In the genomic region with DNA sequence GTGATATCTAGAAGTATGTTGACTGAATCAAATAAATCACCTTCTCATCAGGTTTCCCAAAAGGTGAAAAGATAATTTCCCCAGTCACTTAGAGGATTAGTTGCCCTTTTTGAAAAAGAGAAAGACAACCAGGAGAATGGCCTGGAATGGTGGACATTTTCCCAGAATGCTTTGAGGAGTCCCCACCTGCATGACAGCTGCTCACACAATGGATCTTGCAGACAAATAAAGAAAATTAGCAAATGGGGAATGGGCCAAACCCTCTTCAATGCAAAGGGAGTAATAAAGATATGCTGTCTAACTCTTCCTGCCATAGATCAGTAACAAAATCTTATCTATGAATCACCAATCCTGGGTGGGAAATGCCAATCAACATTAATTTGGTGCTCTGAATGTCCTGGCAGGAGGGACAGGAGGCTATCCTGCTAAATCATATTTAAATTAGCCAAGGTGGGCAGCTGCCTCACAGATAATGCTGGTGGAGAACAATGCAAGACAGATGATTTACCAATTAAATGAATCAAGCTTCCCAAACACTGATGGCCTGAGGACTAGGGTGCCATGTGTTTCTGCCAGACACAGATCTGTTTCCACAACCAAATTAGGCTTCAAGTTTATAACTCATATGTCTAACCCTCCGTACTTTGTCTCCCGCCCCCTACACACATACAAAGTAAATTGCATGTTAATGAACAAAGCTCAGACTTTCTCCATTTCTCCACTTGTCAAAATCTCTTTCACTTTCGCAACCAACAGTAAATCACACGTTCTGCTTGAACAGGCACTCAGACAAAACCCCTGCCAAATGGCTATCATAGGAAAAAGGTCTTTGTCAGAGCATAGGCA, we compare ENCODE assay signal across 8 cellular contexts.
DNase-seq lines count a peak whose midpoint lies in the region; ATAC-seq, FAIRE-seq and TF ChIP-seq lines count a peak whose summit lies in the region.

No MANE protein-coding gene starts in this region.

- no peak for FAIRE-seq in HepG2 (lab: Jason Lieb, UNC)

- no TSS peak for BruUV-seq in HepG2 (replicated peaks; lab: Mats Ljungman, UMichigan)

- no peaks in the 10 kb centered on the region for H3K36me3 ChIP-seq in liver (ENCODE audit: control insufficient read depth in 4 of 4, insufficient read depth in 3 of 4, low read depth in 1 of 4, low read length in 3 of 4)
- H3K36me3 ChIP-seq in HepG2 (replicated peaks in 1 of 2; ENCODE audit: control insufficient read depth in 1 of 2, insufficient read depth in 2 of 2, low read length in 2 of 2): no peaks in the 10 kb centered on the region
- H3K36me3 ChIP-seq in Karpas-422 (ENCODE audit: insufficient read depth, low read length): no peaks in the 10 kb centered on the region

- H3K9me3 ChIP-seq in liver (ENCODE audit: control insufficient read depth in 4 of 4, low read length in 3 of 4) (no peaks in the 10 kb centered on the region), HepG2 (ENCODE audit: low read length) (peaks cover 25% of the 10 kb centered on the region; the same call in 1 of the 2 replicates), Karpas-422 (ENCODE audit: low read length) (no peaks in the 10 kb centered on the region)

- no peak overlapping the region for H3K4me2 ChIP-seq in HepG2 (ENCODE audit: low read depth, low read length)
- H3K4me2 ChIP-seq in Karpas-422 (ENCODE audit: low read depth, low read length, poor library complexity, severe bottlenecking): no peak overlapping the region

- H3K9ac ChIP-seq in liver (ENCODE audit: low read depth in 1 of 2, low read length in 2 of 2) (no peak overlapping the region), HepG2 (ENCODE audit: insufficient read depth, low read depth, low read length) (no peak overlapping the region), Karpas-422 (ENCODE audit: low read length) (no peak overlapping the region)

- TF ChIP-seq EP300 in HepG2 (IDR thresholded peaks at IDR 0.05; ENCODE audit: low read depth in 2 of 2, low read length in 2 of 2): no peak
- no peak for TF ChIP-seq EP300 in HepG2 (CRISPR knock-in tag; IDR thresholded peaks at IDR 0.05; ENCODE audit: borderline replicate concordance)

- TF ChIP-seq RAD21 in liver (IDR thresholded peaks at IDR 0.05) (no peak), HepG2 (CRISPR knock-in tag; IDR thresholded peaks at IDR 0.05) (no peak)

- ATAC-seq in HepG2 (no peak), HG03066 (IDR thresholded peaks at IDR 0.05; ENCODE audit: low read depth, unreplicated experiment) (peak; percentile 89)
- ATAC-seq in naive thymus-derived CD8-positive, alpha-beta T cell: no peak

- H3K27me3 ChIP-seq in liver (ENCODE audit: control insufficient read depth in 4 of 4, insufficient read depth in 4 of 4, low read length in 3 of 4) (no peaks in the 10 kb centered on the region), HepG2 (ENCODE audit: control insufficient read depth in 1 of 2, insufficient read depth in 2 of 2, low read length in 2 of 2) (no peaks in the 10 kb centered on the region), Karpas-422 (ENCODE audit: low read length) (no peaks in the 10 kb centered on the region)

- no peaks in the 10 kb centered on the region for H3K4me1 ChIP-seq in liver (ENCODE audit: control insufficient read depth in 4 of 4, insufficient read depth in 4 of 4, low read length in 3 of 4)
- no peaks in the 10 kb centered on the region for H3K4me1 ChIP-seq in HepG2 (ENCODE audit: insufficient read depth, low read length)
- no peaks in the 10 kb centered on the region for H3K4me1 ChIP-seq in Karpas-422 (ENCODE audit: low read length)

- peaks cover 0 to 14% (median 0%) of the 10 kb centered on the region in 9 donors for H3K9me3 Mint-ChIP-seq in naive thymus-derived CD8-positive, alpha-beta T cell
- H3K9me3 Mint-ChIP-seq in HFFc6: peaks cover 15% of the 10 kb centered on the region

- peaks cover 3 to 15% (median 6%) of the 10 kb centered on the region in 4 donors for H3K4me1 Mint-ChIP-seq in naive thymus-derived CD8-positive, alpha-beta T cell
- no peaks in the 10 kb centered on the region for H3K4me1 Mint-ChIP-seq in HFFc6 (ENCODE audit: low read depth)

- WGBS in liver: 33% methylated on average over 4 of the region's 4 CpGs
- WGBS in HepG2 (ENCODE audit: low lambda C conversion rate): 11% methylated on average over 4 of the region's 4 CpGs

- POLR2A ChIA-PET in HepG2 (lab: Yijun Ruan, JAX): no interaction called here
- POLR2A ChIA-PET in naive thymus-derived CD8-positive, alpha-beta T cell (lab: Charles Lee): no interaction called here

- H2AFZ ChIP-seq in HepG2 (ENCODE audit: low read length): no peak overlapping the region
- no peak overlapping the region for H2AFZ ChIP-seq in Karpas-422 (ENCODE audit: low read length)

- in situ Hi-C loops in HepG2 (cut with HindIII; ENCODE audit: extremely low pct_ligation_motif_present, low pct_unique_long_range_greater_than_20kb): no loop called here

- H3K36me3 Mint-ChIP-seq in naive thymus-derived CD8-positive, alpha-beta T cell: no peaks in the 10 kb centered on the region
- no peaks in the 10 kb centered on the region for H3K36me3 Mint-ChIP-seq in HFFc6 (ENCODE audit: low read depth)

- no peak overlapping the region for H3K27ac ChIP-seq in liver (ENCODE audit: low read depth in 1 of 2, low read length in 2 of 2)
- H3K27ac ChIP-seq in HepG2 (ENCODE audit: extremely low read length, insufficient read depth, low read length): no peak overlapping the region
- H3K27ac ChIP-seq in Karpas-422 (ENCODE audit: low read length): no peak overlapping the region

- H3K4me3 Mint-ChIP-seq in naive thymus-derived CD8-positive, alpha-beta T cell: peak overlapping the region in 7 of 10 donors; percentile 0 to 44 (median 9)
- H3K4me3 Mint-ChIP-seq in HFFc6: no peak overlapping the region

- CTCF ChIA-PET in HepG2 (lab: Yijun Ruan, JAX; ENCODE audit: low intra/inter-chr PET ratio, low total read pairs): no interaction called here

- H3K79me2 ChIP-seq in HepG2 (ENCODE audit: insufficient read depth, low read length) (no peaks in the 10 kb centered on the region), Karpas-422 (ENCODE audit: low read length) (no peaks in the 10 kb centered on the region)

- TF ChIP-seq POLR2A in HepG2 (IDR thresholded peaks at IDR 0.05; ENCODE audit: insufficient read depth in 1 of 2, low read depth in 2 of 2, low read length in 2 of 2): no peak

- peak overlapping the region in 2 of 3 donors; percentile 29 to 37 for H3K4me3 ChIP-seq in liver (ENCODE audit: low read depth in 1 of 3, low read length in 3 of 3)
- H3K4me3 ChIP-seq in HepG2 (replicated peaks in 1 of 3; ENCODE audit: insufficient read depth in 1 of 3, low read depth in 2 of 3, low read length in 3 of 3): no peak overlapping the region
- H3K4me3 ChIP-seq in Karpas-422 (ENCODE audit: low read length): no peak overlapping the region

- intact Hi-C loops in HepG2 (cut with micrococcal nuclease; ENCODE audit: unreplicated experiment): no loop called here

- H4K20me1 ChIP-seq in HepG2 (ENCODE audit: insufficient read depth, low read length) (no peaks in the 10 kb centered on the region), Karpas-422 (ENCODE audit: insufficient read depth, low read depth, low read length) (no peaks in the 10 kb centered on the region)

- peaks cover 0 to 13% (median 4%) of the 10 kb centered on the region in 5 donors for H3K27me3 Mint-ChIP-seq in naive thymus-derived CD8-positive, alpha-beta T cell
- no peaks in the 10 kb centered on the region for H3K27me3 Mint-ChIP-seq in HFFc6 (ENCODE audit: insufficient read depth)

- no peak for TF ChIP-seq CTCF in liver (IDR thresholded peaks at IDR 0.05; ENCODE audit: low read depth, low read length, missing input control)
- TF ChIP-seq CTCF in HepG2 (CRISPR knock-in tag; IDR thresholded peaks at IDR 0.05): no peak
- TF ChIP-seq CTCF in HFFc6 (IDR thresholded peaks at IDR 0.05): no peak

- DNase-seq in HepG2 (ENCODE audit: low spot score) (no peak), NCI-H748 treated with DMSO at 0.1 percent for 48 hours (lab: John Stamatoyannopoulos, UW) (peak; percentile 91), Karpas-422 (no peak), HFFc6 (no peak)
- DNase-seq in naive thymus-derived CD8-positive, alpha-beta T cell: no peak
- no peak for DNase-seq in stimulated activated CD4-positive, alpha-beta T cell treated with anti-CD3 and anti-CD28 coated beads, Interleukin-4, amount 100 ng/mL, for 1 hour

- no peaks in the 10 kb centered on the region for H3K9me2 ChIP-seq in Karpas-422 (replicated peaks; ENCODE audit: insufficient read depth, low read length)

- no peak overlapping the region for H3K27ac Mint-ChIP-seq in naive thymus-derived CD8-positive, alpha-beta T cell
- H3K27ac Mint-ChIP-seq in HFFc6: no peak overlapping the region

TF ChIP-seq in liver, 16 proteins besides CTCF, POLR2A, EP300 and RAD21:
- no peak for TF ChIP-seq EGR1 (IDR thresholded peaks at IDR 0.05; ENCODE audit: low read depth in 2 of 2)
- no peak for TF ChIP-seq JUND (IDR thresholded peaks at IDR 0.05)

TF ChIP-seq in HepG2, 621 proteins besides CTCF, POLR2A, EP300 and RAD21 (continues in another document):
- TF ChIP-seq TAF15 (IDR thresholded peaks at IDR 0.05; ENCODE audit: low read depth, low read length, poor library complexity, severe bottlenecking): no peak
- TF ChIP-seq ZMYM2 (CRISPR knock-in tag; IDR thresholded peaks at IDR 0.05): no peak
- no peak for TF ChIP-seq FOXC1 (CRISPR knock-in tag; IDR thresholded peaks at IDR 0.05; ENCODE audit: borderline replicate concordance)
- no peak for TF ChIP-seq KLF16 (CRISPR knock-in tag; IDR thresholded peaks at IDR 0.05)
- TF ChIP-seq, protein P1, sequence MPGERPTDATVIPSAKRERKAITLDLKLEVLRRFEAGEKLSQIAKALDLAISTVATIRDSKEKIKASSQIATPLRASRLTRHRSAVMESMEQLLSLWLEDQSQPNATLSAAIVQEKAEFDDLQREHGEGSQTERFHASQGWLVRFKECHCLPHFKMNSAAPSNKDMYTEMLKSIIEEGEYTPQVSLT (CRISPR knock-in tag; IDR thresholded peaks at IDR 0.05; ENCODE audit: borderline replicate concordance, low read depth): no peak
- no peak for TF ChIP-seq ZNF3 (CRISPR knock-in tag; IDR thresholded peaks at IDR 0.05)
- no peak for TF ChIP-seq SNAPC2 (CRISPR knock-in tag; IDR thresholded peaks at IDR 0.05)
- TF ChIP-seq DMAP1 (CRISPR knock-in tag; IDR thresholded peaks at IDR 0.05): no peak
- TF ChIP-seq ZFP41 (CRISPR knock-in tag; IDR thresholded peaks at IDR 0.05; ENCODE audit: borderline replicate concordance): no peak
- TF ChIP-seq GTF3A (CRISPR knock-in tag; conservative IDR thresholded peaks at IDR 0.05): no peak
- no peak for TF ChIP-seq HDAC1 (CRISPR knock-in tag; IDR thresholded peaks at IDR 0.05)
- TF ChIP-seq HNRNPUL1 (IDR thresholded peaks at IDR 0.05; ENCODE audit: low read depth, low read length): no peak
- no peak for TF ChIP-seq BORCS8-MEF2B (CRISPR knock-in tag; IDR thresholded peaks at IDR 0.05)
- TF ChIP-seq ZNF563 (CRISPR knock-in tag; IDR thresholded peaks at IDR 0.05): no peak
- no peak for TF ChIP-seq RNF2 (conservative IDR thresholded peaks at IDR 0.05; ENCODE audit: low read depth)

Comparison
In these comparisons a context has a peak if more than half of its experiments do, and no peak if none do; other contexts are left out.
1. H3K4me3 ChIP-seq: peak in liver (2 of 3); none in HepG2 (0 of 3) and Karpas-422 (single experiment).